ENCODE assay signal across 1 cellular context in the genomic region with DNA sequence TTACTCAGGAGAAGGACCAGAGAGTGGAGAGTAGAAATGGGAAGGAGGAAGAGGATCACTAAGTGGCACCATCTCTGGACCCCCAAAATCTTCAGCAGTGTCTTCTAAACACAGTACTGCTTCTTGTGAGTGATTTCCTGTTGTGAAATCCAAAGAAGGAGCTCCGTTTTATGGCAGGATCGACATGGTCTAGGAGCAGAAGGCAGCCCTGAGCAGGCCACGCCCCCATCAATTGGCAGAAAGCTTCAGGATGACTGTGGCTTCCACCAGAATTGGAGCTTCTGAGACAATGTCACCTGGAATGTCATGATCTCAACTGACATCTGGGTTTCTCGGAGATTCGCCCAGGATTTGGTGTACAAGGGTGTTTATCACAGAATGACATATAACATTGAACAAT.
TF ChIP-seq lines count a peak whose summit lies in the region.

No MANE protein-coding gene starts in this region.

TF ChIP-seq in IMR-90, 13 proteins besides CTCF, POLR2A, EP300 and RAD21 (continued from another document):
- TF ChIP-seq MAZ (IDR thresholded peaks at IDR 0.05; ENCODE audit: borderline replicate concordance, low read depth, low read length) (no peak), CEBPB (IDR thresholded peaks at IDR 0.05; ENCODE audit: low read depth, low read length) (no peak), MAFK (IDR thresholded peaks at IDR 0.05; ENCODE audit: low read depth, low read length) (no peak), BHLHE40 (IDR thresholded peaks at IDR 0.05; ENCODE audit: low read depth, low read length) (no peak)
TF ChIP-seq in IMR-90: peak in this region for 0.
